In genomic region chr20:21396045-21396893, GRCh38 we compare ENCODE assay signal across 9 cellular contexts. TPM values are rescaled to one million over a fixed set of nuclear protein-coding genes. Genes with fewer than 3 reads are reported as not detected.
DNase-seq lines count a peak whose midpoint lies in the region; ATAC-seq and TF ChIP-seq lines count a peak whose summit lies in the region.
"Had no signal": no experiment of that assay in that cellular context is flagged by ENCODE, and none has a peak within 500 bp of the region (broad histone marks: within the 10 kb centered on the region; RNA-seq: fewer than 3 reads in every experiment).

No MANE protein-coding gene starts in this region.

- no peaks in the 10 kb centered on the region for H3K9me3 ChIP-seq in esophagus muscularis mucosa

- ATAC-seq in T-cell (replicated peaks in 1 of 4), result peak; percentile 27 to 60 (median 52)

- WGBS in esophagus muscularis mucosa, result no CpG with 5 or more reads among the region's 119 CpGs

- POLR2A ChIA-PET in T-cell (lab: Charles Lee), result interaction anchor here in 1 of 2 donors (0.6 kb wide), 1 partner anchor 20 kb away, joined by 6 read pairs; no protein-coding TSS in a partner anchor

- DNase-seq in NCI-H2227 (lab: John Stamatoyannopoulos, UW; ENCODE audit: unreplicated experiment) (peak; percentile 43), NCI-H2227 treated with DMSO at 0.1 percent for 48 hours (lab: John Stamatoyannopoulos, UW) (no peak), T-cell (peak in 11 of 34 experiments; percentile 4 to 30 (median 16)), esophagus muscularis mucosa (ENCODE audit: extremely low spot score) (no peak), 8988T (no peak), COLO829 (ENCODE audit: low spot score) (no peak), occipital lobe (lab: John Stamatoyannopoulos, UW) (no peak)
- peak; percentile 15 for DNase-seq in stimulated activated CD4-positive, alpha-beta T cell treated with anti-CD3 and anti-CD28 coated beads, Interleukin-4, amount 100 ng/mL, for 1 hour

- peak overlapping the region in 1 of 3 donors; percentile 64 for H3K4me3 Mint-ChIP-seq in T-cell

- CTCF ChIA-PET in T-cell (lab: Charles Lee), result no interaction called here

- H3K27ac Mint-ChIP-seq in T-cell, result no peak overlapping the region

- peaks cover 64 to 72% of the 10 kb centered on the region in 2 donors for H3K27me3 Mint-ChIP-seq in T-cell

- no peak overlapping the region for H3K27ac ChIP-seq in esophagus muscularis mucosa (replicated peaks in 1 of 4)

- TF ChIP-seq POLR2A in esophagus muscularis mucosa (IDR thresholded peaks at IDR 0.05; ENCODE audit: low read depth), result no peak

- peaks cover 0 to 2% (median 0%) of the 10 kb centered on the region in 4 donors for H3K36me3 ChIP-seq in esophagus muscularis mucosa

- peaks cover 5 to 34% (median 28%) of the 10 kb centered on the region in 4 donors for H3K4me1 ChIP-seq in esophagus muscularis mucosa

- H3K4me1 Mint-ChIP-seq in T-cell, result peaks cover 22 to 26% (median 24%) of the 10 kb centered on the region in 3 donors

- no peak for TF ChIP-seq EP300 in esophagus muscularis mucosa (IDR thresholded peaks at IDR 0.05)

- peaks cover 0 to 12% (median 5%) of the 10 kb centered on the region in 3 donors for H3K9me3 Mint-ChIP-seq in T-cell

- H3K36me3 Mint-ChIP-seq in T-cell, result peaks cover 2% of the 10 kb centered on the region

- H3K27me3 ChIP-seq in esophagus muscularis mucosa, result peaks cover 0 to 100% (median 75%) of the 10 kb centered on the region in 4 donors

- TF ChIP-seq CTCF in esophagus muscularis mucosa (IDR thresholded peaks at IDR 0.05), result no peak

- peak overlapping the region; percentile 21 to 46 (median 36) for H3K4me3 ChIP-seq in esophagus muscularis mucosa

- intact Hi-C loops in esophagus muscularis mucosa (cut with DNase I), result no loop called here

RNA-seq across cellular contexts. Expression of gene NKX2-4, which starts 1.1 kb away (rescaled TPM):
- total RNA-seq in T-cell (not detected), esophagus muscularis mucosa (not detected), occipital lobe (not detected)
- total RNA-seq: mesenteric fat pad had no signal

Comparison
In these comparisons a context has a peak if more than half of its experiments do, and no peak if none do; other contexts are left out.
1. DNase-seq: peak in NCI-H2227 (single experiment) and stimulated activated CD4-positive, alpha-beta T cell treated with anti-CD3 and anti-CD28 coated beads, Interleukin-4, amount 100 ng/mL, for 1 hour (single experiment); none in NCI-H2227 treated with DMSO at 0.1 percent for 48 hours (single experiment), esophagus muscularis mucosa (single experiment), 8988T (single experiment), COLO829 (single experiment) and occipital lobe (single experiment).